Comparison of ENCODE assay signal across 8 cellular contexts in genomic region chr2:159226059-159226461, GRCh38.
DNase-seq lines count a peak whose midpoint lies in the region; ATAC-seq and TF ChIP-seq lines count a peak whose summit lies in the region.

No MANE protein-coding gene starts in this region.

- 66 to 75% methylated on average over 4 to 5 of the region's 5 CpGs for WGBS in gastroesophageal sphincter (ENCODE audit: low coverage in 1 of 2), 2 donors

- TF ChIP-seq POLR2A in gastroesophageal sphincter (IDR thresholded peaks at IDR 0.05): no peak

- no peaks in the 10 kb centered on the region for H3K27me3 ChIP-seq in gastroesophageal sphincter
- no peaks in the 10 kb centered on the region for H3K27me3 ChIP-seq in SJCRH30

- TF ChIP-seq CTCF in gastroesophageal sphincter (IDR thresholded peaks at IDR 0.05): no peak

- TF ChIP-seq EP300 in gastroesophageal sphincter (IDR thresholded peaks at IDR 0.05): no peak

- H3K4me1 ChIP-seq in gastroesophageal sphincter (peaks cover 0 to 6% (median 0%) of the 10 kb centered on the region in 3 donors), SJCRH30 (no peaks in the 10 kb centered on the region; the same call in 1 of the 2 replicates)

- H3K27ac ChIP-seq in gastroesophageal sphincter: peak overlapping the region in 2 of 4 donors; percentile 41 to 53
- no peak overlapping the region for H3K27ac ChIP-seq in SJCRH30

- H3K36me3 ChIP-seq in gastroesophageal sphincter: peaks cover 0 to 97% of the 10 kb centered on the region in 2 donors
- H3K36me3 ChIP-seq in SJCRH30: peaks cover 8% of the 10 kb centered on the region; the same call in 1 of the 2 replicates

- DNase-seq in GM03348 (ENCODE audit: low spot score): peak; percentile 38
- DNase-seq in RPMI8226: peak; percentile 67
- DNase-seq in amniotic stem cell (lab: John Stamatoyannopoulos, UW): no peak
- no peak for DNase-seq in GM19240 (ENCODE audit: insufficient read length, low spot score)
- DNase-seq in SJCRH30: no peak

- H3K9me3 ChIP-seq in gastroesophageal sphincter (no peaks in the 10 kb centered on the region), SJCRH30 (replicated peaks) (no peaks in the 10 kb centered on the region)

- ATAC-seq in HG02759 (IDR thresholded peaks at IDR 0.05; ENCODE audit: unreplicated experiment) (peak; percentile 64), gastroesophageal sphincter (peak; percentile 55), GM18858 (IDR thresholded peaks at IDR 0.05; ENCODE audit: unreplicated experiment) (no peak)

- H3K4me3 ChIP-seq in gastroesophageal sphincter (no peak overlapping the region), SJCRH30 (no peak overlapping the region)

Comparison
In these comparisons a context has a peak if more than half of its experiments do, and no peak if none do; other contexts are left out.
1. DNase-seq: peak in GM03348 (single experiment) and RPMI8226 (single experiment); none in amniotic stem cell (single experiment), GM19240 (single experiment) and SJCRH30 (0 of 2).